In the genomic region with DNA sequence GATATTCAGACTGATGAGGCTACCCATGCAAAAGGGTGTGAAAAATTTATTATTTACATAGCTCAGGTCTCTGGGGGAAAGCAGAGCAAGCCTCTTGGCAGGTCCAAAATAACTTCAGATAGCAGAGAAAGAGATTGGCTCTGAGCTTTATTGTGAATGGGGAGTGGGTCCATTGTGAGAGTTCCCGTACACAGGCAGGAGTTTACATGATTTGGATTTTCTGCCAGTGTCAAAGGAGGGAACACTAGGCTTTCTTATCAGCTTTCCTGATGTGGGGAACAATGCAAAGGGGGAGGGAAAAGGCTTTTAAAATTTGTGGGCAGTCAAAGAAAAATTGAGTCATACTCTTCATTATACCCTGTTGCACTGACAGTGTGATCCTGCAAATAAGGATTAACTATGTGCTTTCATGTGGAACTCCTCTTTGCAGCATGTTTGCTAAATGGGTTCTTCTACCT, we compare ENCODE assay signal across 19 cellular contexts.
"Had no signal": no experiment of that assay in that cellular context is flagged by ENCODE, and none has a peak within 500 bp of the region (broad histone marks: within the 10 kb centered on the region; RNA-seq: fewer than 3 reads in every experiment).

No MANE protein-coding gene starts in this region.

- FAIRE-seq: TTC549, urothelium cell line had no signal

- ATAC-seq: activated CD8-positive, alpha-beta T cell treated with anti-CD3 and anti-CD28 coated beads, Interleukin-2, amount 10 ng/mL, durations not matched to agents 7 days and 5 days; activated naive CD4-positive, alpha-beta T cell treated with anti-CD3 and anti-CD28 coated beads, Interleukin-2, amount 50 U/mL, for 72 hours; activated T-cell treated with anti-CD3 and anti-CD28 coated beads, Interleukin-2, amount 50 U/mL, for 72 hours; effector memory CD8-positive, alpha-beta T cell; left cardiac atrium; lower lobe of right lung; stimulated activated memory B cell treated with anti-CD40 and anti-IgM and Interleukin-4, amounts not matched to agents 10 μg/mL and 1 μg/mL and 100 μg/mL, for 72 hours had no signal

- H3K36me3 ChIP-seq: lower lobe of right lung, thyroid gland had no signal

- H3K27me3 ChIP-seq: thyroid gland had no signal

- H3K4me3 ChIP-seq: lower lobe of right lung, thyroid gland had no signal

- DNase-seq: activated B cell treated with CpG ODN at 0.5 μM for 24 hours; activated CD4-positive, alpha-beta T cell treated with anti-CD3 and anti-CD28 coated beads for 48 hours; activated CD8-positive, alpha-beta memory T cell treated with anti-CD3 and anti-CD28 coated beads, Interleukin-2, amount 50 U/mL, for 48 hours; activated CD8-positive, alpha-beta T cell treated with anti-CD3 and anti-CD28 coated beads, Interleukin-2, amount 10 ng/mL, durations not matched to agents 7 days and 5 days; activated gamma-delta T cell; activated T-cell treated with anti-CD3 and anti-CD28 coated beads, Interleukin-2, amount 50 U/mL, for 72 hours; amniotic stem cell; dermis blood vessel endothelial cell; effector memory CD8-positive, alpha-beta T cell; hypothalamus; left cardiac atrium; lower lobe of right lung; stimulated activated CD4-positive, alpha-beta T cell treated with anti-CD3 and anti-CD28 coated beads, Interleukin-2, amount 100 ng/mL, for 48 hours; SW 1271; thyroid gland had no signal
